Comparison of ENCODE assay signal across 12 cellular contexts in the genomic region with DNA sequence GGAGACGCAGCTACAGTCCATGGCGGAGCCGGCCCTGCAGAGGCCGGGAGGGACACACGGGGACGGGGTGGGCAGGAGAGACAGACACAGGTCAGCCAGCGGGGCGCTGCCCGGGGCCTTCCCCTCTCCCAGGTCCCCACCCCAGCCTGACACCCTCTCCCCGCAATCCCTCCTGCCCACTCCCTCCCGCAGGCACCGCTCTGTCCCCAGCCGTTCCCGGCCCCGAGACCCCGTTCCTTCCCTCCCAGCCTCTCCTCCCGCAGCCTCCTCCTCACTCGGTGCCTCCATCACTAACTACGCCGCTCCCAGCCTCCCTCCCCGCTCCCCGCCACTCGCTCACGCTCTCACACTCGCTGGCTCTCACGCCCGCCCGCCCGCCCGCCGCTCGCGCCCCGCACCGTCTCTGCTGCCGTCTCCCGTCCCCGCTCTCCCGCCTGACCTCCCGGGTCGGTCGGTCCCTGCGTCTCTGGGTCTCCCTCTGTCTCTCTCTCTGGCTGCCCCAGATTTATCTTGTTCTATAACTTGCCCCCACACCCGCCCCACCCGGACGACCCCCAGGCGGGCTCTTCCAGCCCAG. TPM values are rescaled to one million over a fixed set of nuclear protein-coding genes. Genes with fewer than 3 reads are reported as not detected.
DNase-seq lines count a peak whose midpoint lies in the region; ATAC-seq and TF ChIP-seq lines count a peak whose summit lies in the region.
"Had no signal": no experiment of that assay in that cellular context is flagged by ENCODE, and none has a peak within 500 bp of the region (broad histone marks: within the 10 kb centered on the region; RNA-seq: fewer than 3 reads in every experiment).

No MANE protein-coding gene starts in this region.

- peak in 2 of 3 donors; percentile 32 to 56 for DNase-seq in right cardiac atrium
- no peak for DNase-seq in Right ventricle myocardium superior
- peak; percentile 44 for DNase-seq in activated CD8-positive, alpha-beta T cell treated with anti-CD3 and anti-CD28 coated beads, Interleukin-2, amount 10 ng/mL, durations not matched to agents 7 days and 5 days
- DNase-seq in left lung, result peak in 1 of 2 donors; percentile 83
- DNase-seq in NAMALWA (ENCODE audit: low spot score), result no peak
- no peak for DNase-seq in stimulated activated CD8-positive, alpha-beta memory T cell treated with anti-CD3 and anti-CD28 coated beads, Interleukin-4, amount 100 ng/mL, for 48 hours

- under 1% methylated on average over 47 of the region's 47 CpGs for WGBS in right cardiac atrium

- H3K4me1 ChIP-seq in right cardiac atrium (ENCODE audit: control insufficient read depth, insufficient read depth, low read length) (no peaks in the 10 kb centered on the region), left lung (peaks cover 0 to 7% of the 10 kb centered on the region in 2 donors)

- no peak overlapping the region for H3K4me3 Mint-ChIP-seq in activated CD8-positive, alpha-beta T cell treated with anti-CD3 and anti-CD28 coated beads, Interleukin-2, amount 10 ng/mL, durations not matched to agents 7 days and 5 days

- ATAC-seq in right cardiac atrium (peak in 1 of 2 donors; percentile 10), Right ventricle myocardium superior (ENCODE audit: poor library complexity) (no peak), left lung (peak; percentile 9), HG03354 (IDR thresholded peaks at IDR 0.05; ENCODE audit: poor library complexity, severe bottlenecking, unreplicated experiment) (no peak), HG03095 (IDR thresholded peaks at IDR 0.05; ENCODE audit: unreplicated experiment) (no peak)
- peak; percentile 28 for ATAC-seq in activated CD8-positive, alpha-beta T cell treated with anti-CD3 and anti-CD28 coated beads, Interleukin-2, amount 10 ng/mL, durations not matched to agents 7 days and 5 days

- no peak overlapping the region for H3K4me3 ChIP-seq in right cardiac atrium (ENCODE audit: low read length)
- H3K4me3 ChIP-seq in left lung, result no peak overlapping the region
- H3K4me3 ChIP-seq: BLaER1 treated with 17β-estradiol and CSF1 and Interleukin-3, amounts not matched to agents 10 nM and 100 nM had no signal

- no peaks in the 10 kb centered on the region for H3K9me3 Mint-ChIP-seq in activated CD8-positive, alpha-beta T cell treated with anti-CD3 and anti-CD28 coated beads, Interleukin-2, amount 10 ng/mL, durations not matched to agents 7 days and 5 days (ENCODE audit: insufficient read depth)

- CTCF ChIA-PET in activated CD8-positive, alpha-beta T cell treated with anti-CD3 and anti-CD28 coated beads, Interleukin-2, amount 10 ng/mL, durations not matched to agents 7 days and 5 days (lab: Charles Lee), result interaction anchor here (1.7 to 3.1 kb wide), 2 partner anchors 40 to 53 kb away, joined by 3 to 13 read pairs; partner anchors contain the start of gene RPS19

- no peak overlapping the region for H3K27ac Mint-ChIP-seq in activated CD8-positive, alpha-beta T cell treated with anti-CD3 and anti-CD28 coated beads, Interleukin-2, amount 10 ng/mL, durations not matched to agents 7 days and 5 days

- peaks cover 0 to 6% of the 10 kb centered on the region in 2 donors for H3K36me3 ChIP-seq in left lung

- intact Hi-C loops in right cardiac atrium (cut with DNase I), result no loop called here
- intact Hi-C loops in Right ventricle myocardium superior (cut with DNase I), result no loop called here
- intact Hi-C loops in left lung (cut with DNase I), result no loop called here

- H3K27me3 ChIP-seq in right cardiac atrium (ENCODE audit: control insufficient read depth, insufficient read depth) (no peaks in the 10 kb centered on the region), left lung (peaks cover 33 to 74% of the 10 kb centered on the region in 2 donors)

- peaks cover 24% of the 10 kb centered on the region for H3K27me3 Mint-ChIP-seq in activated CD8-positive, alpha-beta T cell treated with anti-CD3 and anti-CD28 coated beads, Interleukin-2, amount 10 ng/mL, durations not matched to agents 7 days and 5 days (ENCODE audit: low read depth)

- peaks cover 10% of the 10 kb centered on the region for H3K36me3 Mint-ChIP-seq in activated CD8-positive, alpha-beta T cell treated with anti-CD3 and anti-CD28 coated beads, Interleukin-2, amount 10 ng/mL, durations not matched to agents 7 days and 5 days (ENCODE audit: low read depth)

- no peaks in the 10 kb centered on the region for H3K9me3 ChIP-seq in right cardiac atrium (ENCODE audit: control insufficient read depth, low read length)
- H3K9me3 ChIP-seq in left lung, result no peaks in the 10 kb centered on the region
- H3K9me3 ChIP-seq: BLaER1 treated with 17β-estradiol and CSF1 and Interleukin-3, amounts not matched to agents 10 nM and 100 nM had no signal

- no peak for TF ChIP-seq CTCF in left lung (IDR thresholded peaks at IDR 0.05)

- POLR2A ChIA-PET in activated CD8-positive, alpha-beta T cell treated with anti-CD3 and anti-CD28 coated beads, Interleukin-2, amount 10 ng/mL, durations not matched to agents 7 days and 5 days (lab: Charles Lee), result interaction anchor here (1.9 to 2.3 kb wide), 3 partner anchors 11 to 40 kb away, joined by 5 to 15 read pairs (median 8); partner anchors contain the start of gene ERFL

- no peak overlapping the region for H3K27ac ChIP-seq in right cardiac atrium (ENCODE audit: low read length)
- H3K27ac ChIP-seq in left lung, result no peak overlapping the region
- H3K27ac ChIP-seq: BLaER1 treated with 17β-estradiol and CSF1 and Interleukin-3, amounts not matched to agents 10 nM and 100 nM had no signal

- peaks cover 6% of the 10 kb centered on the region for H3K4me1 Mint-ChIP-seq in activated CD8-positive, alpha-beta T cell treated with anti-CD3 and anti-CD28 coated beads, Interleukin-2, amount 10 ng/mL, durations not matched to agents 7 days and 5 days (ENCODE audit: low read depth)

RNA-seq across cellular contexts. Expression of gene ERFL, which starts 15.3 kb away (rescaled TPM):
- total RNA-seq in right cardiac atrium, result under 1 TPM in 1 of 4 donors, not detected in 3; 0.20 TPM
- 0.02 TPM for polyA plus RNA-seq in right cardiac atrium
- total RNA-seq in Right ventricle myocardium superior, result not detected
- 1 to 10 TPM in 1 of 2 experiments, under 1 TPM in 1; 0.84 to 1.1 TPM for total RNA-seq in activated CD8-positive, alpha-beta T cell treated with anti-CD3 and anti-CD28 coated beads, Interleukin-2, amount 10 ng/mL, durations not matched to agents 7 days and 5 days
- total RNA-seq in left lung, result under 1 TPM; 0.15 to 0.34 TPM
- total RNA-seq: G401, LHCN-M2, renal cortical epithelial cell had no signal

RNA-seq across cellular contexts. Expression of gene ARHGEF1, which starts 30.0 kb away (rescaled TPM):
- total RNA-seq in right cardiac atrium (10 to 100 TPM; 39.7 to 43.9 (median 40.8) TPM), Right ventricle myocardium superior (30.1 TPM), left lung (100 to 1,000 TPM; 129 to 202 TPM)
- 42.8 TPM for polyA plus RNA-seq in right cardiac atrium
- total RNA-seq in activated CD8-positive, alpha-beta T cell treated with anti-CD3 and anti-CD28 coated beads, Interleukin-2, amount 10 ng/mL, durations not matched to agents 7 days and 5 days, result 100 to 1,000 TPM; 515 to 537 TPM

RNA-seq across cellular contexts. Expression of gene CD79A, which starts 35.9 kb away (rescaled TPM):
- total RNA-seq in right cardiac atrium (under 1 TPM in 2 of 4 donors, not detected in 2; 0.37 to 0.58 TPM), Right ventricle myocardium superior (not detected), left lung (1 to 10 TPM in 1 of 2 donors, under 1 TPM in 1; 0.99 to 2.1 TPM)
- 0.09 TPM for polyA plus RNA-seq in right cardiac atrium
- 10 to 100 TPM; 17.4 to 21.5 TPM for total RNA-seq in activated CD8-positive, alpha-beta T cell treated with anti-CD3 and anti-CD28 coated beads, Interleukin-2, amount 10 ng/mL, durations not matched to agents 7 days and 5 days

RNA-seq across cellular contexts. Expression of gene RABAC1, which starts 46.1 kb away (rescaled TPM):
- total RNA-seq in right cardiac atrium, result 100 to 1,000 TPM in 1 of 4 donors, 10 to 100 TPM in 3; 79.6 to 113 (median 90.3) TPM
- polyA plus RNA-seq in right cardiac atrium, result 140 TPM
- total RNA-seq in Right ventricle myocardium superior, result 62.1 TPM
- total RNA-seq in activated CD8-positive, alpha-beta T cell treated with anti-CD3 and anti-CD28 coated beads, Interleukin-2, amount 10 ng/mL, durations not matched to agents 7 days and 5 days, result 10 to 100 TPM; 63.0 to 63.4 TPM
- 100 to 1,000 TPM; 175 to 186 TPM for total RNA-seq in left lung

RNA-seq across cellular contexts. Expression of gene RPS19, which starts 52.9 kb away (rescaled TPM):
- 100 to 1,000 TPM; 625 to 784 (median 741) TPM for total RNA-seq in right cardiac atrium
- 863 TPM for polyA plus RNA-seq in right cardiac atrium
- total RNA-seq in Right ventricle myocardium superior, result 586 TPM
- 1,000 to 10,000 TPM; 3,024 to 3,056 TPM for total RNA-seq in activated CD8-positive, alpha-beta T cell treated with anti-CD3 and anti-CD28 coated beads, Interleukin-2, amount 10 ng/mL, durations not matched to agents 7 days and 5 days
- 1,000 to 10,000 TPM; 1,560 to 2,044 TPM for total RNA-seq in left lung

Comparison
In these comparisons a context has a peak if more than half of its experiments do, and no peak if none do; other contexts are left out.
1. DNase-seq: peak in right cardiac atrium (2 of 3) and activated CD8-positive, alpha-beta T cell treated with anti-CD3 and anti-CD28 coated beads, Interleukin-2, amount 10 ng/mL, durations not matched to agents 7 days and 5 days (single experiment); none in Right ventricle myocardium superior (single experiment), NAMALWA (single experiment) and stimulated activated CD8-positive, alpha-beta memory T cell treated with anti-CD3 and anti-CD28 coated beads, Interleukin-4, amount 100 ng/mL, for 48 hours (single experiment).
2. ATAC-seq: peak in activated CD8-positive, alpha-beta T cell treated with anti-CD3 and anti-CD28 coated beads, Interleukin-2, amount 10 ng/mL, durations not matched to agents 7 days and 5 days (single experiment) and left lung (single experiment); none in Right ventricle myocardium superior (single experiment), HG03354 (single experiment) and HG03095 (single experiment).
3. RNA of gene CD79A, which starts 35.9 kb away (total RNA-seq): 17.4 to 21.5 TPM in activated CD8-positive, alpha-beta T cell treated with anti-CD3 and anti-CD28 coated beads, Interleukin-2, amount 10 ng/mL, durations not matched to agents 7 days and 5 days; 0.99 to 2.1 TPM in left lung, 0.37 to 0.58 TPM in right cardiac atrium and not detected in Right ventricle myocardium superior (single experiment); every median in the first group is over 4 times any median in the second.